In the genomic region with DNA sequence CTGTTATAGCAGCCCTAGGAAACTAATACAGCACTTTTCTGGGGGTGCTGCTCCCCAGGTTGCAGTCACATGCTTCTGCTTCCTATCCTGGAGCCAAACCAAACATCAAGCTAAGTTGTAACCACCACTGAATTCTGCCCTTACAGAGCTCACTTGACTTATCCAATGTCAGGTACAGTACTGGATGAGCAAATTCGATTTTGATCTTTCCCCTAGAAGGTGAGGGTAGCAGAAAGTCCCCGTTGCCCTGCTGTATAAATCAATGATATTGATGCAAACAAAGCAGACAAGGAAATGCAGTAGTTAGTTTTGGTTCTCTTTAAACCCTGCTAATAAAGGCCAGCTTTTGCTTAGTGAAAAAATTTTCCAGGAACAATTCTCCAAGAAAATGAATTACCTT, we compare ENCODE assay signal across 2 cellular contexts.
TF ChIP-seq lines count a peak whose summit lies in the region.

No MANE protein-coding gene starts in this region.

TF ChIP-seq in liver, 16 proteins besides CTCF, POLR2A, EP300 and RAD21:
- peak; percentile 14 to 15 for TF ChIP-seq RXRA (IDR thresholded peaks at IDR 0.05)
- peak in 1 of 2 donors; percentile 16 for TF ChIP-seq HNF4A (conservative IDR thresholded peaks at IDR 0.05)
- TF ChIP-seq NR2F2 (IDR thresholded peaks at IDR 0.05), result no peak
- TF ChIP-seq SP1 (IDR thresholded peaks at IDR 0.05), result no peak
- TF ChIP-seq FOXA2 (IDR thresholded peaks at IDR 0.05), result no peak
TF ChIP-seq in liver: peak in this region for 2.

TF ChIP-seq in HepG2, 621 proteins besides CTCF, POLR2A, EP300 and RAD21:
- TF ChIP-seq ATM (IDR thresholded peaks at IDR 0.05; ENCODE audit: borderline replicate concordance) (no peak), TBX3 (IDR thresholded peaks at IDR 0.05; ENCODE audit: borderline replicate concordance) (no peak), FIP1L1 (IDR thresholded peaks at IDR 0.05; ENCODE audit: borderline replicate concordance, insufficient read depth, low read depth, low read length) (no peak), ZNF292 (CRISPR knock-in tag; IDR thresholded peaks at IDR 0.05; ENCODE audit: borderline replicate concordance, low read depth) (no peak), ZNF570 (CRISPR knock-in tag; IDR thresholded peaks at IDR 0.05; ENCODE audit: borderline replicate concordance) (no peak), ZNF331 (CRISPR knock-in tag; IDR thresholded peaks at IDR 0.05) (no peak), ZNF589 (CRISPR knock-in tag; conservative IDR thresholded peaks at IDR 0.05) (no peak), ATF1 (CRISPR knock-in tag; IDR thresholded peaks at IDR 0.05) (no peak), ZBTB21 (CRISPR knock-in tag; IDR thresholded peaks at IDR 0.05) (no peak), MED1 (CRISPR knock-in tag; IDR thresholded peaks at IDR 0.05) (no peak), EHMT2 (IDR thresholded peaks at IDR 0.05; ENCODE audit: borderline replicate concordance, low read depth, low read length) (no peak), TMF1 (CRISPR knock-in tag; IDR thresholded peaks at IDR 0.05; ENCODE audit: low read depth) (no peak)
- TF ChIP-seq, protein P1, sequence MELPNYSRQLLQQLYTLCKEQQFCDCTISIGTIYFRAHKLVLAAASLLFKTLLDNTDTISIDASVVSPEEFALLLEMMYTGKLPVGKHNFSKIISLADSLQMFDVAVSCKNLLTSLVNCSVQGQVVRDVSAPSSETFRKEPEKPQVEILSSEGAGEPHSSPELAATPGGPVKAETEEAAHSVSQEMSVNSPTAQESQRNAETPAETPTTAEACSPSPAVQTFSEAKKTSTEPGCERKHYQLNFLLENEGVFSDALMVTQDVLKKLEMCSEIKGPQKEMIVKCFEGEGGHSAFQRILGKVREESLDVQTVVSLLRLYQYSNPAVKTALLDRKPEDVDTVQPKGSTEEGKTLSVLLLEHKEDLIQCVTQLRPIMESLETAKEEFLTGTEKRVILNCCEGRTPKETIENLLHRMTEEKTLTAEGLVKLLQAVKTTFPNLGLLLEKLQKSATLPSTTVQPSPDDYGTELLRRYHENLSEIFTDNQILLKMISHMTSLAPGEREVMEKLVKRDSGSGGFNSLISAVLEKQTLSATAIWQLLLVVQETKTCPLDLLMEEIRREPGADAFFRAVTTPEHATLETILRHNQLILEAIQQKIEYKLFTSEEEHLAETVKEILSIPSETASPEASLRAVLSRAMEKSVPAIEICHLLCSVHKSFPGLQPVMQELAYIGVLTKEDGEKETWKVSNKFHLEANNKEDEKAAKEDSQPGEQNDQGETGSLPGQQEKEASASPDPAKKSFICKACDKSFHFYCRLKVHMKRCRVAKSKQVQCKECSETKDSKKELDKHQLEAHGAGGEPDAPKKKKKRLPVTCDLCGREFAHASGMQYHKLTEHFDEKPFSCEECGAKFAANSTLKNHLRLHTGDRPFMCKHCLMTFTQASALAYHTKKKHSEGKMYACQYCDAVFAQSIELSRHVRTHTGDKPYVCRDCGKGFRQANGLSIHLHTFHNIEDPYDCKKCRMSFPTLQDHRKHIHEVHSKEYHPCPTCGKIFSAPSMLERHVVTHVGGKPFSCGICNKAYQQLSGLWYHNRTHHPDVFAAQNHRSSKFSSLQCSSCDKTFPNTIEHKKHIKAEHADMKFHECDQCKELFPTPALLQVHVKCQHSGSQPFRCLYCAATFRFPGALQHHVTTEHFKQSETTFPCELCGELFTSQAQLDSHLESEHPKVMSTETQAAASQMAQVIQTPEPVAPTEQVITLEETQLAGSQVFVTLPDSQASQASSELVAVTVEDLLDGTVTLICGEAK (IDR thresholded peaks at IDR 0.05), result no peak
- TF ChIP-seq, protein P1 (CRISPR knock-in tag; IDR thresholded peaks at IDR 0.05), result no peak
